In genomic region chr14:34781242-34781641, GRCh38 we compare ENCODE assay signal across 8 cellular contexts.
A peak's percentile ranks its signal among the peaks of the same experiment; 100 is the strongest.
DNase-seq lines count a peak whose midpoint lies in the region; FAIRE-seq and TF ChIP-seq lines count a peak whose summit lies in the region.

No MANE protein-coding gene starts in this region.

- H3K4me3 ChIP-seq in BJ (ENCODE audit: low read depth, low read length) (no peak overlapping the region), right atrium auricular region (no peak overlapping the region)

- H3K27me3 ChIP-seq in BJ (ENCODE audit: control insufficient read depth, insufficient read depth, low read length) (no peaks in the 10 kb centered on the region), right atrium auricular region (no peaks in the 10 kb centered on the region)

- no peak for FAIRE-seq in frontal cortex (lab: Jason Lieb, UNC)

- no peak overlapping the region for H3K27ac ChIP-seq in right atrium auricular region

- TF ChIP-seq CTCF in BJ (IDR thresholded peaks at IDR 0.05; ENCODE audit: insufficient read depth, low read depth, low read length) (no peak), right atrium auricular region (IDR thresholded peaks at IDR 0.05) (no peak)

- peaks cover 3% of the 10 kb centered on the region for H3K36me3 ChIP-seq in BJ (ENCODE audit: control insufficient read depth, insufficient read depth, low read length)
- peaks cover 31% of the 10 kb centered on the region for H3K36me3 ChIP-seq in right atrium auricular region

- no peaks in the 10 kb centered on the region for H3K4me1 ChIP-seq in right atrium auricular region

- CTCF ChIA-PET in BJ (lab: Yijun Ruan, JAX), result no interaction called here

- DNase-seq in BJ (ENCODE audit: low read depth) (peak; percentile 74), HS-27A (ENCODE audit: low read depth) (peak; percentile 64), amniotic epithelial cell (ENCODE audit: low read depth) (peak; percentile 71), kidney glomerular epithelial cell (lab: John Stamatoyannopoulos, UW) (peak; percentile 27), NCI-H748 (lab: John Stamatoyannopoulos, UW; ENCODE audit: unreplicated experiment) (no peak), DMS 273 treated with DMSO at 0.1 percent for 48 hours (lab: John Stamatoyannopoulos, UW) (no peak), right atrium auricular region (ENCODE audit: low spot score) (no peak), frontal cortex (ENCODE audit: low spot score in 2 of 2) (no peak)

- no peaks in the 10 kb centered on the region for H3K9me3 ChIP-seq in right atrium auricular region

- POLR2A ChIA-PET in BJ (lab: Charles Lee), result no interaction called here

Comparison
In these comparisons a context has a peak if more than half of its experiments do, and no peak if none do; other contexts are left out.
1. DNase-seq: peak in BJ (single experiment), HS-27A (single experiment), amniotic epithelial cell (single experiment) and kidney glomerular epithelial cell (single experiment); none in NCI-H748 (single experiment), DMS 273 treated with DMSO at 0.1 percent for 48 hours (single experiment), right atrium auricular region (single experiment) and frontal cortex (0 of 2).